ENCODE assay signal across 1 cellular context in genomic region chr9:69898714-69899209, GRCh38.
TF ChIP-seq lines count a peak whose summit lies in the region.

No MANE protein-coding gene starts in this region.

TF ChIP-seq in WTC11, 78 proteins besides CTCF, POLR2A, EP300 and RAD21 (continued from another document):
- TF ChIP-seq ATF6 (CRISPR knock-in tag; IDR thresholded peaks at IDR 0.05), result no peak
